ENCODE assay signal across 8 cellular contexts in the genomic region with DNA sequence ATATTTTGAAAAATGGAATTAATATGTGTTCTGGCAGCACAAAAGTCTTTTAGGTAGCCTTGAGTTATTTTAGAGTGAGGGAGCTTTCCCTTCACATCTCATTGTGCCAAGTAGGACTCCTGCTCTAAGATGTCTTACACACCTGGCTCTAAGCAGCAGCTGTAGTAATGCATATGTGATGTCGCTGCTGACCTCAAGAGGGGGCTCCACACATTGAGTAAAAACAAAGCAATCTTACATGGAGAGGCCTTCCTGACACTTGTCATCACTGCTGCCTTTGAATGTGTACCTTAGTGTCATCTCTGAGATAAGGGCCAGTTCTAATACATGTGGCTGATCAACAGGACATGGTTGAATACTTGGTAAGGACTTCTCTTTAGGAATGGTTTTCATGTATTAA.
DNase-seq lines count a peak whose midpoint lies in the region; ATAC-seq lines count a peak whose summit lies in the region.

No MANE protein-coding gene starts in this region.

- H3K4me3 Mint-ChIP-seq in activated T-helper 17 cell treated with anti-CD3 and anti-CD28 coated beads, Interleukin-2, amount 50 U/mL, for 72 hours, result no peak overlapping the region

- peaks cover 4% of the 10 kb centered on the region for H3K4me1 Mint-ChIP-seq in activated T-helper 17 cell treated with anti-CD3 and anti-CD28 coated beads, Interleukin-2, amount 50 U/mL, for 72 hours

- H3K9me3 Mint-ChIP-seq in activated T-helper 17 cell treated with anti-CD3 and anti-CD28 coated beads, Interleukin-2, amount 50 U/mL, for 72 hours, result no peaks in the 10 kb centered on the region

- DNase-seq in CD1c-positive myeloid dendritic cell (ENCODE audit: extremely low spot score) (peak; percentile 38), NCI-H128 (lab: John Stamatoyannopoulos, UW; ENCODE audit: unreplicated experiment) (peak; percentile 14), islet precursor cell (peak; percentile 75), mesenteric fat pad (ENCODE audit: low spot score) (no peak), ureter (ENCODE audit: low spot score) (no peak)

- H3K27ac Mint-ChIP-seq in activated T-helper 17 cell treated with anti-CD3 and anti-CD28 coated beads, Interleukin-2, amount 50 U/mL, for 72 hours, result peak overlapping the region; percentile 21

- peaks cover 53% of the 10 kb centered on the region for H3K36me3 Mint-ChIP-seq in activated T-helper 17 cell treated with anti-CD3 and anti-CD28 coated beads, Interleukin-2, amount 50 U/mL, for 72 hours (ENCODE audit: low read depth)

- H3K27me3 Mint-ChIP-seq in activated T-helper 17 cell treated with anti-CD3 and anti-CD28 coated beads, Interleukin-2, amount 50 U/mL, for 72 hours, result no peaks in the 10 kb centered on the region

- ATAC-seq in GM18498 (IDR thresholded peaks at IDR 0.05; ENCODE audit: unreplicated experiment), result peak; percentile 82
- ATAC-seq in HG02678 (IDR thresholded peaks at IDR 0.05; ENCODE audit: unreplicated experiment), result peak; percentile 85
- peak; percentile 57 for ATAC-seq in activated T-helper 17 cell treated with anti-CD3 and anti-CD28 coated beads, Interleukin-2, amount 50 U/mL, for 72 hours (replicated peaks)

Comparison
In these comparisons a context has a peak if more than half of its experiments do, and no peak if none do; other contexts are left out.
1. DNase-seq: peak in CD1c-positive myeloid dendritic cell (single experiment), NCI-H128 (single experiment) and islet precursor cell (single experiment); none in mesenteric fat pad (single experiment) and ureter (single experiment).
2. Peak in every context shown above with its lines, with median percentiles within 50 percentile points of each other: ATAC-seq.